ENCODE assay signal across 19 cellular contexts in the genomic region with DNA sequence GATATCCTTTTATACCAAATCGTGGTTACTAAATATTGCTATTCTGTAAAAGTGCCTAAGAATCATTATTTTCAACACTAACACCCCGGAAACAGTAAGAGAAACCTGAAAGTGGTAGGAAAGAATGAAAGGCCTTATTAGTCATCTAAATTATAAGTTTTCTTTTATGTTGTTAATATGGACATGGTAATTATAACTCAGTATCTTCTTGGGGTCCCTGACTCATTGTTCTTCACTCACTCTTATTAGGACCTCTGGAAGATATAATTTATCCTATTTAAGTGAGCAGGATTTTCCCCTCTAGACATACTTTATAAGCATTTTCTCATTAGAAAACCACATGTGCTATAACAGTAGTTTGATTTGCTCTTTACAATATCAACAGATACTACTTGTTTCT. TPM values are rescaled to one million over a fixed set of nuclear protein-coding genes. Genes with fewer than 3 reads are reported as not detected.
A peak's percentile ranks its signal among the peaks of the same experiment; 100 is the strongest.
DNase-seq lines count a peak whose midpoint lies in the region; ATAC-seq and TF ChIP-seq lines count a peak whose summit lies in the region.
"Had no signal": no experiment of that assay in that cellular context is flagged by ENCODE, and none has a peak within 500 bp of the region (broad histone marks: within the 10 kb centered on the region; RNA-seq: fewer than 3 reads in every experiment).

No MANE protein-coding gene starts in this region.

- H3K9me3 Mint-ChIP-seq in activated T-cell treated with anti-CD3 and anti-CD28 coated beads, Interleukin-2, amount 50 U/mL, for 4 hours, result no peaks in the 10 kb centered on the region

- no peaks in the 10 kb centered on the region for H3K27me3 Mint-ChIP-seq in activated T-cell treated with anti-CD3 and anti-CD28 coated beads, Interleukin-2, amount 50 U/mL, for 4 hours (ENCODE audit: low read depth)
- H3K27me3 Mint-ChIP-seq: B cell; CD4-positive, CD25-positive, alpha-beta regulatory T cell had no signal

- intact Hi-C loops in transverse colon (cut with DNase I; ENCODE audit: low total_unique reads), result no loop called here

- peak; percentile 65 to 83 for ATAC-seq in activated CD4-positive, CD25-positive, alpha-beta regulatory T cell treated with anti-CD3 and anti-CD28 coated beads, Interleukin-2, amount 50 U/mL, for 24 hours
- ATAC-seq in activated T-cell treated with anti-CD3 and anti-CD28 coated beads, Interleukin-2, amount 50 U/mL, for 4 hours, result peak; percentile 49 to 67
- ATAC-seq in stimulated activated naive CD8-positive, alpha-beta T cell treated with anti-CD3 and anti-CD28 coated beads, Interleukin-15, Interleukin-2, amounts not matched to agents 100 U/mL and 50 U/mL, for 24 hours, result peak; percentile 81
- no peak for ATAC-seq in GM21529 (IDR thresholded peaks at IDR 0.05; ENCODE audit: unreplicated experiment)
- ATAC-seq: CD8-positive, alpha-beta T cell had no signal

- peaks cover 0 to 4% (median 0%) of the 10 kb centered on the region in 4 donors for H3K4me1 ChIP-seq in transverse colon
- H3K4me1 ChIP-seq: BLaER1, Caco-2, HAP-1 had no signal

- TF ChIP-seq POLR2A in transverse colon (IDR thresholded peaks at IDR 0.05), result no peak

- no peak overlapping the region for H3K4me3 Mint-ChIP-seq in activated T-cell treated with anti-CD3 and anti-CD28 coated beads, Interleukin-2, amount 50 U/mL, for 4 hours
- H3K4me3 Mint-ChIP-seq: B cell; CD4-positive, CD25-positive, alpha-beta regulatory T cell; CD8-positive, alpha-beta T cell; HFFc6 had no signal

- no peaks in the 10 kb centered on the region for H3K27me3 ChIP-seq in transverse colon
- H3K27me3 ChIP-seq: BLaER1 had no signal

- H3K4me3 ChIP-seq in transverse colon, result no peak overlapping the region
- H3K4me3 ChIP-seq: BLaER1, HAP-1 had no signal

- in situ Hi-C loops in transverse colon (cut with MboI; ENCODE audit: low pct_ligation_motif_present in 1 of 4, low pct_unique_long_range_greater_than_20kb in 1 of 4, low sequenced_read_pairs in 3 of 4), result no loop called here

- no peak for TF ChIP-seq CTCF in transverse colon (IDR thresholded peaks at IDR 0.05)

- H3K36me3 Mint-ChIP-seq in activated T-cell treated with anti-CD3 and anti-CD28 coated beads, Interleukin-2, amount 50 U/mL, for 4 hours (ENCODE audit: insufficient read depth), result peaks cover 13% of the 10 kb centered on the region

- WGBS in transverse colon (ENCODE audit: low coverage in 1 of 2), 2 donors, result 65 to 89% methylated on average over 2 of the region's 2 CpGs

- TF ChIP-seq EP300 in transverse colon (IDR thresholded peaks at IDR 0.05; ENCODE audit: low read depth), result no peak

- no peaks in the 10 kb centered on the region for H3K9me3 ChIP-seq in transverse colon
- H3K9me3 ChIP-seq: Caco-2, HAP-1 had no signal

- H3K4me1 Mint-ChIP-seq in activated T-cell treated with anti-CD3 and anti-CD28 coated beads, Interleukin-2, amount 50 U/mL, for 4 hours (ENCODE audit: low read depth), result peaks cover 7% of the 10 kb centered on the region

- DNase-seq in activated CD4-positive, CD25-positive, alpha-beta regulatory T cell treated with anti-CD3 and anti-CD28 coated beads, Interleukin-2, amount 50 U/mL, for 72 hours, result no peak
- DNase-seq in activated T-cell treated with anti-CD3 and anti-CD28 coated beads, Interleukin-2, amount 50 U/mL, for 4 hours, result no peak
- no peak for DNase-seq in activated T-cell treated with anti-CD3 and anti-CD28 coated beads, Interleukin-2, amount 50 U/mL, for 48 hours
- no peak for DNase-seq in stimulated activated naive CD8-positive, alpha-beta T cell treated with anti-CD3 and anti-CD28 coated beads, Interleukin-15, Interleukin-2, amounts not matched to agents 100 U/mL and 50 U/mL, for 24 hours
- no peak for DNase-seq in transverse colon
- DNase-seq: Caco-2; CD4-positive, CD25-positive, alpha-beta regulatory T cell; CD8-positive, alpha-beta T cell; DMS153; DND-41; GOT3; HFFc6 had no signal

- H3K27ac ChIP-seq in transverse colon, result no peak overlapping the region
- H3K27ac ChIP-seq: 22Rv1, BLaER1, C4-2B had no signal

- H3K36me3 ChIP-seq in transverse colon, result no peaks in the 10 kb centered on the region
- H3K36me3 ChIP-seq: HAP-1 had no signal

RNA-seq across cellular contexts. Expression of a gene that starts 51.0 kb away (rescaled TPM):
- total RNA-seq in activated T-cell treated with anti-CD3 and anti-CD28 coated beads, Interleukin-2, amount 50 U/mL, for 4 hours, result 10 to 100 TPM; 59.2 to 66.5 (median 64.4) TPM
- 10 to 100 TPM; 12.3 to 44.1 (median 29.8) TPM for total RNA-seq in transverse colon
